In the genomic region with DNA sequence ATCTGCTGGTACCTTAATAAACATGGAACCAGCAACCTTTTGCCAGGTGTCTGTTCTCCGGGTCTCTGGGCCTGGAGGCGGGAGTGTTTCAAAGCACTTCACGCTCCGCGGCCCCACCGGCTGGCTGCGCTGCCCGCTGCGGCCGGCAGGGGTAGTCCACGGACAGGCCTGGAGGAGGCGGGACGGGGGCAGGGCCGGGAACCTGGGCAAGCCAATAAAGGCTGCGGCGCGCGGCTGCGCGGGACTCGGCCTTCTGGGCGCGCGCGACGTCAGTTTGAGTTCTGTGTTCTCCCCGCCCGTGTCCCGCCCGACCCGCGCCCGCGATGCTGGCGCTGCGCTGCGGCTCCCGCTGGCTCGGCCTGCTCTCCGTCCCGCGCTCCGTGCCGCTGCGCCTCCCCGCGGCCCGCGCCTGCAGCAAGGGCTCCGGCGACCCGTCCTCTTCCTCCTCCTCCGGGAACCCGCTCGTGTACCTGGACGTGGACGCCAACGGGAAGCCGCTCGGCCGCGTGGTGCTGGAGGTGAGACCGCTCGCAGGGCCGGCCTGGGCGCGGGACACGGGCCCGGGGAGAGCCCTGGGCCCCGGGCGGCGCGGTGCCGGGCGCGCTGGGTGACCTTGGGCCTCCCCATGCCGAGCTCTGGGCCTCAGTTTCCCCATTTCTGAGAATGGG, we compare ENCODE assay signal across 8 cellular contexts. TPM values are rescaled to one million over a fixed set of nuclear protein-coding genes. Genes with fewer than 3 reads are reported as not detected.
DNase-seq lines count a peak whose midpoint lies in the region; ATAC-seq, FAIRE-seq and TF ChIP-seq lines count a peak whose summit lies in the region.

A gene (plus strand): TSS at position 244 of the 668 bp plus-strand sequence. CDS start 80 bp downstream, at position 324.

- peak within 1 kb of the TSS; percentile 99 for H3K9ac ChIP-seq in SU-DHL-6 (ENCODE audit: low read length)

- WGBS in pancreas, 2 donors: 0 to 1% methylated on average over 39 to 77 of the region's 77 CpGs
- WGBS in thyroid gland, 2 donors: 1 to 2% methylated on average over 14 to 22 of the region's 77 CpGs

- H3K27ac ChIP-seq in SU-DHL-6 (ENCODE audit: low read depth, low read length) (peak within 1 kb of the TSS; percentile 77), pancreas (peak within 1 kb of the TSS; percentile 88 to 97 (median 94)), thyroid gland (peak within 1 kb of the TSS; percentile 68 to 84 (median 81))

- peak; percentile 96 for DNase-seq in GM12865 (ENCODE audit: low read depth)
- DNase-seq in NB4 (ENCODE audit: low read depth): peak; percentile 96
- DNase-seq in activated naive CD8-positive, alpha-beta T cell treated with anti-CD3 and anti-CD28 coated beads, Interleukin-2, amount 50 U/mL, for 16 hours (ENCODE audit: low read depth, low spot score): peak; percentile 87
- peak; percentile 98 for DNase-seq in Right ventricle myocardium inferior (ENCODE audit: missing footprints)
- peak; percentile 92 to 99 (median 94) for DNase-seq in pancreas
- DNase-seq in thyroid gland: peak; percentile 95 to 96

- peak within 1 kb of the TSS; percentile 72 for H2AFZ ChIP-seq in SU-DHL-6 (ENCODE audit: low read depth, low read length, severe bottlenecking)

- TF ChIP-seq POLR2A in NB4 (IDR thresholded peaks at IDR 0.05; ENCODE audit: extremely low read depth, insufficient read length) (peak; percentile 94), thyroid gland (IDR thresholded peaks at IDR 0.05) (peak in 1 of 2 donors; percentile 95)

- no peaks in the 10 kb centered on the region; the same call in 1 of the 2 replicates for H3K36me3 ChIP-seq in SU-DHL-6 (ENCODE audit: low read length)
- peaks cover 6 to 26% (median 21%) of the 10 kb centered on the region in 3 donors for H3K36me3 ChIP-seq in pancreas
- peaks cover 21 to 25% of the 10 kb centered on the region in 2 donors for H3K36me3 ChIP-seq in thyroid gland

- H3F3A ChIP-seq in SU-DHL-6 (ENCODE audit: insufficient read depth): peaks cover 3% of the 10 kb centered on the region

- no peaks in the 10 kb centered on the region for H3K9me3 ChIP-seq in SU-DHL-6 (ENCODE audit: insufficient read depth, low read length)
- no peaks in the 10 kb centered on the region for H3K9me3 ChIP-seq in pancreas
- no peaks in the 10 kb centered on the region for H3K9me3 ChIP-seq in thyroid gland

- peaks cover 10% of the 10 kb centered on the region; the same call in 1 of the 2 replicates for H4K20me1 ChIP-seq in SU-DHL-6 (ENCODE audit: low read depth, low read length)

- ATAC-seq in HG02571 (IDR thresholded peaks at IDR 0.05; ENCODE audit: unreplicated experiment) (peak; percentile 75), Right ventricle myocardium inferior (peak; percentile 92), pancreas (peak; percentile 76 to 84 (median 80))

- intact Hi-C loops in Right ventricle myocardium inferior (cut with DNase I): no loop called here
- intact Hi-C loops in pancreas (cut with DNase I): no loop called here
- intact Hi-C loops in thyroid gland (cut with DNase I): no loop called here

- H3K27me3 ChIP-seq in SU-DHL-6 (ENCODE audit: low read length) (no peaks in the 10 kb centered on the region), pancreas (no peaks in the 10 kb centered on the region), thyroid gland (no peaks in the 10 kb centered on the region)

- H3K4me3 ChIP-seq in GM12865 (ENCODE audit: low read depth, low read length) (peak within 1 kb of the TSS; percentile 95), NB4 (ENCODE audit: low read depth, low read length) (peak within 1 kb of the TSS; percentile 94), SU-DHL-6 (ENCODE audit: insufficient read depth, low read length, poor library complexity, severe bottlenecking) (peak within 1 kb of the TSS; percentile 85), pancreas (peak within 1 kb of the TSS; percentile 78 to 93 (median 86)), thyroid gland (replicated peaks in 1 of 3) (peak within 1 kb of the TSS; percentile 43 to 82 (median 72))

- H3K4me1 ChIP-seq in pancreas (peaks cover 27 to 44% (median 36%) of the 10 kb centered on the region in 3 donors), thyroid gland (peaks cover 19 to 37% of the 10 kb centered on the region in 2 donors)

- H3K4me2 ChIP-seq in SU-DHL-6 (ENCODE audit: low read depth, low read length, poor library complexity, severe bottlenecking): peak within 1 kb of the TSS; percentile 67

- FAIRE-seq in pancreas (lab: Jason Lieb, UNC): no peak

- H3K9me2 ChIP-seq in SU-DHL-6 (replicated peaks; ENCODE audit: insufficient read depth, low read length): no peaks in the 10 kb centered on the region

- TF ChIP-seq CTCF in GM12865 (IDR thresholded peaks at IDR 0.05; ENCODE audit: insufficient read depth, low read depth, low read length, missing control alignments): peak; percentile 88
- peak; percentile 78 for TF ChIP-seq CTCF in NB4 (IDR thresholded peaks at IDR 0.05; ENCODE audit: low read depth, low read length)
- peak; percentile 59 for TF ChIP-seq CTCF in SU-DHL-6 (IDR thresholded peaks at IDR 0.05; ENCODE audit: insufficient read depth, low read length, poor library complexity, severe bottlenecking)
- peak; percentile 97 for TF ChIP-seq CTCF in pancreas (IDR thresholded peaks at IDR 0.05)
- TF ChIP-seq CTCF in thyroid gland (IDR thresholded peaks at IDR 0.05): peak; percentile 76 to 99 (median 98)

- H3K79me2 ChIP-seq in SU-DHL-6 (ENCODE audit: insufficient read depth, low read length): peaks cover 26% of the 10 kb centered on the region

RNA-seq across cellular contexts. Expression of the gene that starts here (rescaled TPM):
- total RNA-seq in Right ventricle myocardium inferior (151 TPM), pancreas (10 to 100 TPM; 35.8 to 61.8 (median 46.8) TPM), thyroid gland (10 to 100 TPM; 31.4 to 70.1 (median 52.3) TPM)
- polyA plus RNA-seq in pancreas: 10 to 100 TPM; 21.2 to 37.0 TPM

Comparison
In these comparisons a context has a peak if more than half of its experiments do, and no peak if none do; other contexts are left out.
1. Peak in every context shown above with its lines: DNase-seq, ATAC-seq, H3K4me3 ChIP-seq and H3K27ac ChIP-seq.